Comparison of ENCODE assay signal across 18 cellular contexts in the genomic region with DNA sequence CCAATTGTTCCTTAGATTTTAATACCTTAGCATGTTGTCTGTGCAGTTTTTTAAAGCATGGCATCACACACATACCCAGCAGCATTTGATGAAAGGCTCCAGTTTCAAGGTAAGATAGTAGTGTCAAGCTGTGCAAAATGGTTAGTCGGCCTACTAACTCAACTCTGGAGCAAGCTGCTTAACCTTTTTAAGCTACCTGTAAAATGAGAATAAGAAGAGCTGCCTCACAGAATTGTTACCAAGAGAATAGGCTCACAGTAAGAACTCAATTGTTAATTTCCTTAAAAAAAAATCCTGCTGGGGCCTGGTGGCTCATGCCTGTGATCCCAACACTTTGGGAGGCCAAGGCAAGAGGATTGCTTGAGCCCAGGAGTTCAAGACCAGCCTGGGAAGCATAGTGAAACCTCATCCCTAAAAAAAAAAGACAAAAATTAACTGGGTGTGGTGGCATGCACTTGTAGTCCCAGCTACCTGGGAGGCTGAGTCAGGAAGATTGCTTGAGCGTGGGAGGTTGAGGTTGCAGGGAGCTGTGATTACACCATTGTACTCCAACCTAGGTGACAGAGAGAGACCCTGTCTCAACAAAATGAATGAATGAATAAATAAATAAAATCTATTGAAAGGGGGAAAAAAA.
"Had no signal": no experiment of that assay in that cellular context is flagged by ENCODE, and none has a peak within 500 bp of the region (broad histone marks: within the 10 kb centered on the region; RNA-seq: fewer than 3 reads in every experiment).

No MANE protein-coding gene starts in this region.

- DNase-seq: activated CD4-positive, alpha-beta T cell treated with anti-CD3 and anti-CD28 coated beads for 36 hours; activated CD4-positive, alpha-beta T cell treated with anti-CD3 and anti-CD28 coated beads, Interleukin-2, amount 50 U/mL, for 48 hours; cortex of kidney; erythroblast; foreskin melanocyte; glutamatergic neuron; hippocampal formation; mesenchymal stem cell; posterior cingulate gyrus; sigmoid colon; stimulated activated CD4-positive, alpha-beta T cell treated with anti-CD3 and anti-CD28 coated beads, Interleukin-4, amount 100 ng/mL, for 4 hours; SW 1271; upper lobe of left lung had no signal

- H3K4me1 Mint-ChIP-seq: stimulated activated memory B cell treated with anti-CD40 and anti-IgM and Interleukin-4, amounts not matched to agents 10 μg/mL and 1 μg/mL and 100 μg/mL, for 72 hours had no signal

- H3K4me1 ChIP-seq: ascending aorta, sigmoid colon, upper lobe of left lung had no signal

- H3K4me3 Mint-ChIP-seq: activated CD4-positive, alpha-beta T cell treated with anti-CD3 and anti-CD28 coated beads for 36 hours; activated naive CD4-positive, alpha-beta T cell treated with anti-CD3 and anti-CD28 coated beads, Interleukin-2, amount 50 U/mL, for 24 hours; nephron; stimulated activated memory B cell treated with anti-CD40 and anti-IgM and Interleukin-4, amounts not matched to agents 10 μg/mL and 1 μg/mL and 100 μg/mL, for 72 hours had no signal

- H3K9me3 ChIP-seq: ascending aorta, sigmoid colon, thoracic aorta, upper lobe of left lung had no signal

- H3K27me3 Mint-ChIP-seq: activated CD4-positive, alpha-beta T cell treated with anti-CD3 and anti-CD28 coated beads for 36 hours; activated naive CD4-positive, alpha-beta T cell treated with anti-CD3 and anti-CD28 coated beads, Interleukin-2, amount 50 U/mL, for 24 hours; stimulated activated memory B cell treated with anti-CD40 and anti-IgM and Interleukin-4, amounts not matched to agents 10 μg/mL and 1 μg/mL and 100 μg/mL, for 72 hours had no signal

- ATAC-seq: activated CD4-positive, alpha-beta T cell treated with anti-CD3 and anti-CD28 coated beads for 36 hours; stimulated activated memory B cell treated with anti-CD40 and anti-IgM and Interleukin-4, amounts not matched to agents 10 μg/mL and 1 μg/mL and 100 μg/mL, for 72 hours had no signal

- H3K36me3 Mint-ChIP-seq: stimulated activated memory B cell treated with anti-CD40 and anti-IgM and Interleukin-4, amounts not matched to agents 10 μg/mL and 1 μg/mL and 100 μg/mL, for 72 hours had no signal

- H3K27ac Mint-ChIP-seq: activated CD4-positive, alpha-beta T cell treated with anti-CD3 and anti-CD28 coated beads for 36 hours; nephron; stimulated activated memory B cell treated with anti-CD40 and anti-IgM and Interleukin-4, amounts not matched to agents 10 μg/mL and 1 μg/mL and 100 μg/mL, for 72 hours had no signal

- H3K4me3 ChIP-seq: ascending aorta, sigmoid colon, thoracic aorta, upper lobe of left lung had no signal

- H3K36me3 ChIP-seq: ascending aorta, sigmoid colon, thoracic aorta, upper lobe of left lung had no signal

- H3K27ac ChIP-seq: ascending aorta, sigmoid colon, thoracic aorta, upper lobe of left lung had no signal

- H3K27me3 ChIP-seq: ascending aorta, sigmoid colon, upper lobe of left lung had no signal

- H3K9me3 Mint-ChIP-seq: activated naive CD4-positive, alpha-beta T cell treated with anti-CD3 and anti-CD28 coated beads, Interleukin-2, amount 50 U/mL, for 24 hours; nephron; stimulated activated memory B cell treated with anti-CD40 and anti-IgM and Interleukin-4, amounts not matched to agents 10 μg/mL and 1 μg/mL and 100 μg/mL, for 72 hours had no signal
